9 cellular contexts compared by ENCODE assay signal in the genomic region with DNA sequence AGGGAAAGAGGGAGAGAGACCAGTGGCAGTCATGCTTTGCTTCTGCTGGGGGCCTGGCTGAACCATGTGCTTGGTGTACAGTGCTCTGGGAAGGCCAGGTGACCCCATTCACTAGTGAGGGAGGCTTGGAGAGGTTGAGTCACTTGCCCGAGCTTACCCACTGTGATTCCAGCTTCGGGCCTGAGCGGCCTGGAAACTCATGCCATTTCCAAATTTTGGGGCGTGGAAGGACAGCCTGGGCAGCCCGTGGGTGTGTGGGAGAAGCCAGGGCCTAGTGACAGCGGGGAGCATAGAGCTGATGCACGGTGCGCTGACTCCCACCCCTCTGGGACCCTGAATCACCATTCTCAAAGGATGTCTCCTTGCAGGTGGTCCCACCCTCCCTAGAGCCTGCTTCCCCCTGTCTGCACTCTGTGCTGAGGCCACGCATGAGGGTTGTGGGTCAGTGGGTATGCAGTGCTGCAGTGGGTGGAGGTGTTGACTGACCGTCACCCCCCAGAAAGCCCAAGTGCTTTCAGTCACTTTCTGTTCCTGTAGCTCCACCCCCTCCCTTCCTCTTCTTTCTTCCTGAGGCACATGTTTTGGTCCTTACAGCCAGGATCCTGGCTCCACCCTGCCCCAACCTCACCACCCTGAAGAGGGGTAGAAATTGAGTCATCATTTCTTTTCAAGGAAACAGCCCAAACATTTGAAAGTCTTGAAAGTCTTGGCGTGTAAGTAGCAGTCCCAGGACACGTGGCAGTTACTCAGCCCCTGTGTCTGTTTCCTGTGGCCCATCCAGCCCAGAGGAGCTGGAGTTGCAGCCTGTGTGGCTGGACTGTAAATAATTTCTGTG. TPM values are rescaled to one million over a fixed set of nuclear protein-coding genes. Genes with fewer than 3 reads are reported as not detected.
DNase-seq lines count a peak whose midpoint lies in the region; ATAC-seq and TF ChIP-seq lines count a peak whose summit lies in the region.
"Had no signal": no experiment of that assay in that cellular context is flagged by ENCODE, and none has a peak within 500 bp of the region (broad histone marks: within the 10 kb centered on the region; RNA-seq: fewer than 3 reads in every experiment).

No MANE protein-coding gene starts in this region.

- H3K4me1 ChIP-seq in MM.1S (ENCODE audit: low read length): peaks cover 68% of the 10 kb centered on the region
- peaks cover 26 to 86% (median 71%) of the 10 kb centered on the region in 3 donors for H3K4me1 ChIP-seq in gastroesophageal sphincter
- peaks cover 42 to 48% of the 10 kb centered on the region in 2 donors for H3K4me1 ChIP-seq in gastrocnemius medialis

- 0 to 26% methylated on average over 3 to 4 of the region's 12 CpGs for WGBS in gastroesophageal sphincter (ENCODE audit: low coverage in 1 of 2), 2 donors

- H4K20me1 ChIP-seq in MM.1S (ENCODE audit: insufficient read depth, low read length): no peaks in the 10 kb centered on the region

- H3K27ac ChIP-seq in MM.1S (ENCODE audit: low read length): peak overlapping the region; percentile 99
- H3K27ac ChIP-seq in gastroesophageal sphincter: peak overlapping the region; percentile 11 to 91 (median 88)
- peak overlapping the region; percentile 56 to 74 (median 60) for H3K27ac ChIP-seq in gastrocnemius medialis
- H3K27ac ChIP-seq: cardiac muscle cell had no signal

- H3K9ac ChIP-seq in MM.1S (ENCODE audit: low read length): peak overlapping the region; percentile 71

- H3K27me3 ChIP-seq in MM.1S (replicated peaks; ENCODE audit: insufficient read depth, low read length) (no peaks in the 10 kb centered on the region), gastroesophageal sphincter (no peaks in the 10 kb centered on the region), gastrocnemius medialis (no peaks in the 10 kb centered on the region)
- H3K27me3 ChIP-seq: cardiac muscle cell had no signal

- no peak overlapping the region for H2AFZ ChIP-seq in MM.1S (ENCODE audit: low read length)

- intact Hi-C loops in gastrocnemius medialis (cut with DNase I; ENCODE audit: low total_unique reads): no loop called here

- H3K9me3 ChIP-seq in MM.1S (replicated peaks; ENCODE audit: insufficient read depth, low read length): no peaks in the 10 kb centered on the region
- H3K9me3 ChIP-seq in gastroesophageal sphincter: no peaks in the 10 kb centered on the region
- no peaks in the 10 kb centered on the region for H3K9me3 ChIP-seq in gastrocnemius medialis

- ATAC-seq in GM21825 (IDR thresholded peaks at IDR 0.05; ENCODE audit: unreplicated experiment) (peak; percentile 45), gastroesophageal sphincter (peak; percentile 89), gastrocnemius medialis (peak; percentile 55 to 59)

- peaks cover 63% of the 10 kb centered on the region for H3F3A ChIP-seq in MM.1S (ENCODE audit: insufficient read depth, low read length)

- TF ChIP-seq EP300 in gastroesophageal sphincter (IDR thresholded peaks at IDR 0.05): no peak

- H3K4me2 ChIP-seq in MM.1S (ENCODE audit: low read depth, low read length): peak overlapping the region; percentile 84

- in situ Hi-C loops in gastrocnemius medialis (cut with MboI; ENCODE audit: low sequenced_read_pairs in 4 of 4): no loop called here

- peak; percentile 96 for DNase-seq in GM04503 (ENCODE audit: low read depth)
- DNase-seq in MM.1S: peak; percentile 92
- DNase-seq in activated T-cell treated with anti-CD3 and anti-CD28 coated beads, Interleukin-2, amount 50 U/mL, for 48 hours: peak; percentile 71 to 76
- DNase-seq in gastrocnemius medialis: peak; percentile 59 to 75
- no peak for DNase-seq in NCI-H2029 (lab: John Stamatoyannopoulos, UW)
- DNase-seq in NCI-H2107 (lab: John Stamatoyannopoulos, UW): no peak

- H3K4me3 ChIP-seq in MM.1S (ENCODE audit: low read length): peak overlapping the region; percentile 34
- no peak overlapping the region for H3K4me3 ChIP-seq in gastroesophageal sphincter
- H3K4me3 ChIP-seq in gastrocnemius medialis: no peak overlapping the region
- H3K4me3 ChIP-seq: cardiac muscle cell had no signal

- H3K36me3 ChIP-seq in MM.1S (replicated peaks; ENCODE audit: insufficient read depth, low read length) (no peaks in the 10 kb centered on the region; the same call in 1 of the 2 replicates), gastroesophageal sphincter (peaks cover 0 to 22% of the 10 kb centered on the region in 2 donors), gastrocnemius medialis (no peaks in the 10 kb centered on the region)
- H3K36me3 ChIP-seq: cardiac muscle cell had no signal

- peaks cover 75% of the 10 kb centered on the region for H3K79me2 ChIP-seq in MM.1S (ENCODE audit: low read length)

- TF ChIP-seq CTCF in MM.1S (IDR thresholded peaks at IDR 0.05; ENCODE audit: low read length) (no peak), gastroesophageal sphincter (IDR thresholded peaks at IDR 0.05) (no peak), gastrocnemius medialis (IDR thresholded peaks at IDR 0.05 in 4 of 5, conservative IDR thresholded peaks at IDR 0.05 in 1 of 5) (no peak)

- no peaks in the 10 kb centered on the region for H3K9me2 ChIP-seq in MM.1S (replicated peaks; ENCODE audit: insufficient read depth, low read length)

- TF ChIP-seq POLR2A in gastroesophageal sphincter (IDR thresholded peaks at IDR 0.05) (no peak), gastrocnemius medialis (IDR thresholded peaks at IDR 0.05) (no peak)

RNA-seq across cellular contexts. Expression of a gene that starts 43.8 kb away (rescaled TPM):
- total RNA-seq in gastroesophageal sphincter (10 to 100 TPM; 21.6 to 29.1 (median 24.4) TPM), gastrocnemius medialis (1 to 10 TPM; 3.7 to 7.3 (median 6.0) TPM)

Comparison
In these comparisons a context has a peak if more than half of its experiments do, and no peak if none do; other contexts are left out.
1. DNase-seq: peak in GM04503 (single experiment), MM.1S (single experiment), activated T-cell treated with anti-CD3 and anti-CD28 coated beads, Interleukin-2, amount 50 U/mL, for 48 hours (2 of 2) and gastrocnemius medialis (2 of 2); none in NCI-H2029 (single experiment) and NCI-H2107 (single experiment).
2. Peak in every context shown above with its lines, with median percentiles within 50 percentile points of each other: ATAC-seq and H3K27ac ChIP-seq.